In genomic region chr1:35691571-35692220, GRCh38 we compare ENCODE assay signal across 1 cellular context.
TF ChIP-seq lines count a peak whose summit lies in the region.

No MANE protein-coding gene starts in this region.

TF ChIP-seq in HEK293, 187 proteins besides CTCF, POLR2A, EP300 and RAD21 (continued from another document and continues in another):
- TF ChIP-seq ZNF449 (tag by site-specific recombination; IDR thresholded peaks at IDR 0.05), result no peak
- no peak for TF ChIP-seq ZNF626 (tag by site-specific recombination; IDR thresholded peaks at IDR 0.05)
- no peak for TF ChIP-seq ZEB2 (tag by site-specific recombination; IDR thresholded peaks at IDR 0.05)
- TF ChIP-seq ZFP69B (tag by site-specific recombination; IDR thresholded peaks at IDR 0.05), result no peak
- no peak for TF ChIP-seq ZNF776 (tag by site-specific recombination; IDR thresholded peaks at IDR 0.05; ENCODE audit: borderline replicate concordance)
- TF ChIP-seq ZNF132 (tag by site-specific recombination; IDR thresholded peaks at IDR 0.05; ENCODE audit: borderline replicate concordance), result no peak
- no peak; the same call in 1 of the 2 replicates for TF ChIP-seq MZF1 (tag by site-specific recombination; IDR thresholded peaks at IDR 0.05; ENCODE audit: borderline replicate concordance)
- TF ChIP-seq ZNF335 (tag by site-specific recombination; conservative IDR thresholded peaks at IDR 0.05), result no peak
- no peak for TF ChIP-seq ZNF791 (tag by site-specific recombination; IDR thresholded peaks at IDR 0.05)
- no peak for TF ChIP-seq SP3 (tag by site-specific recombination; IDR thresholded peaks at IDR 0.05)
- TF ChIP-seq ZNF416 (tag by site-specific recombination; IDR thresholded peaks at IDR 0.05), result no peak
- no peak for TF ChIP-seq GLIS2 (tag by site-specific recombination; IDR thresholded peaks at IDR 0.05)
- no peak for TF ChIP-seq ZNF571 (tag by site-specific recombination; IDR thresholded peaks at IDR 0.05)
- peak; percentile 93 for TF ChIP-seq ZNF518A (tag by site-specific recombination; conservative IDR thresholded peaks at IDR 0.05; ENCODE audit: low read depth)
- TF ChIP-seq YY2 (tag by site-specific recombination; IDR thresholded peaks at IDR 0.05), result no peak
- TF ChIP-seq ELK4 (IDR thresholded peaks at IDR 0.05; ENCODE audit: borderline replicate concordance, low read depth, low read length), result no peak
- TF ChIP-seq KLF7 (tag by site-specific recombination; IDR thresholded peaks at IDR 0.05; ENCODE audit: borderline replicate concordance), result peak; percentile 52; the same call in 1 of the 2 replicates
- no peak for TF ChIP-seq SCRT2 (tag by site-specific recombination; IDR thresholded peaks at IDR 0.05)
- TF ChIP-seq ZNF223 (tag by site-specific recombination; IDR thresholded peaks at IDR 0.05), result no peak
- no peak for TF ChIP-seq ZNF169 (tag by site-specific recombination; IDR thresholded peaks at IDR 0.05)
- TF ChIP-seq ZNF2 (tag by site-specific recombination; IDR thresholded peaks at IDR 0.05), result no peak
- TF ChIP-seq ZNF266 (tag by site-specific recombination; IDR thresholded peaks at IDR 0.05; ENCODE audit: low read depth), result peak; percentile 82
- TF ChIP-seq ZNF830 (tag by site-specific recombination; IDR thresholded peaks at IDR 0.05; ENCODE audit: low read depth), result no peak
- TF ChIP-seq ZNF548 (tag by site-specific recombination; IDR thresholded peaks at IDR 0.05), result no peak
- TF ChIP-seq BCL6B (tag by site-specific recombination; IDR thresholded peaks at IDR 0.05), result no peak
- TF ChIP-seq FEZF1 (tag by site-specific recombination; IDR thresholded peaks at IDR 0.05), result no peak
- TF ChIP-seq ZNF529 (tag by site-specific recombination; IDR thresholded peaks at IDR 0.05; ENCODE audit: insufficient replicate concordance), result no peak
- no peak for TF ChIP-seq GLI4 (tag by site-specific recombination; IDR thresholded peaks at IDR 0.05)
- TF ChIP-seq INSM2 (tag by site-specific recombination; IDR thresholded peaks at IDR 0.05), result no peak
- peak; percentile 85; the same call in 1 of the 2 replicates for TF ChIP-seq ZNF140 (tag by site-specific recombination; IDR thresholded peaks at IDR 0.05)
- TF ChIP-seq ZNF148 (tag by site-specific recombination; IDR thresholded peaks at IDR 0.05; ENCODE audit: borderline replicate concordance), result no peak
- TF ChIP-seq REPIN1 (tag by site-specific recombination; IDR thresholded peaks at IDR 0.05; ENCODE audit: low read depth), result no peak
- TF ChIP-seq TCF7L2 (IDR thresholded peaks at IDR 0.05; ENCODE audit: borderline replicate concordance, low read depth, low read length), result no peak
- TF ChIP-seq ZNF155 (tag by site-specific recombination; IDR thresholded peaks at IDR 0.05), result no peak
- TF ChIP-seq ZFP37 (tag by site-specific recombination; IDR thresholded peaks at IDR 0.05), result 0 out of 2 replicates have a peak, but pooled peaks have one; percentile 52
- TF ChIP-seq ZFP41 (tag by site-specific recombination; IDR thresholded peaks at IDR 0.05; ENCODE audit: borderline replicate concordance), result no peak
- peak; percentile 35; the same call in 1 of the 2 replicates for TF ChIP-seq ZNF664 (tag by site-specific recombination; IDR thresholded peaks at IDR 0.05)
- peak; percentile 67; the same call in 1 of the 2 replicates for TF ChIP-seq ZNF292 (tag by site-specific recombination; IDR thresholded peaks at IDR 0.05; ENCODE audit: borderline replicate concordance, low read depth)
- no peak for TF ChIP-seq ZNF23 (tag by site-specific recombination; IDR thresholded peaks at IDR 0.05; ENCODE audit: borderline replicate concordance)
- TF ChIP-seq HOXD13 (CRISPR knock-in tag; IDR thresholded peaks at IDR 0.05; ENCODE audit: borderline replicate concordance), result no peak
- TF ChIP-seq ZNF280C (tag by site-specific recombination; IDR thresholded peaks at IDR 0.05), result no peak
- TF ChIP-seq GLI2 (tag by site-specific recombination; IDR thresholded peaks at IDR 0.05; ENCODE audit: borderline replicate concordance, low read depth), result peak; percentile 74; the same call in 1 of the 2 replicates
- no peak for TF ChIP-seq KLF16 (tag by site-specific recombination; IDR thresholded peaks at IDR 0.05)
- no peak for TF ChIP-seq ZNF18 (tag by site-specific recombination; IDR thresholded peaks at IDR 0.05)
- TF ChIP-seq ZSCAN16 (tag by site-specific recombination; IDR thresholded peaks at IDR 0.05), result no peak
- TF ChIP-seq ZNF350 (tag by site-specific recombination; IDR thresholded peaks at IDR 0.05), result no peak
- no peak for TF ChIP-seq ZBTB26 (tag by site-specific recombination; optimal IDR thresholded peaks at IDR 0.05)
